24 cellular contexts compared by ENCODE assay signal in genomic region chr10:115049318-115049717, GRCh38.
"Had no signal": no experiment of that assay in that cellular context is flagged by ENCODE, and none has a peak within 500 bp of the region (broad histone marks: within the 10 kb centered on the region; RNA-seq: fewer than 3 reads in every experiment).

No MANE protein-coding gene starts in this region.

- H3K36me3 ChIP-seq: breast epithelium, lower lobe of right lung, neural progenitor cell, prostate gland, tibial nerve, uterus had no signal

- H3K36me3 Mint-ChIP-seq: activated naive CD4-positive, alpha-beta T cell treated with anti-CD3 and anti-CD28 coated beads, Interleukin-2, amount 10 ng/mL, durations not matched to agents 7 days and 5 days; neural progenitor cell had no signal

- H3K4me3 Mint-ChIP-seq: activated naive CD4-positive, alpha-beta T cell treated with anti-CD3 and anti-CD28 coated beads, Interleukin-2, amount 10 ng/mL, durations not matched to agents 7 days and 5 days; activated T-cell treated with anti-CD3 and anti-CD28 coated beads, Interleukin-2, amount 50 U/mL, for 4 hours; dendritic cell treated with granulocyte-macrophage colony-stimulating factor and Interleukin-4, amounts not matched to agents 40 ng/mL and 50 ng/mL, for 4 days; neural progenitor cell had no signal

- H3K27ac Mint-ChIP-seq: activated naive CD4-positive, alpha-beta T cell treated with anti-CD3 and anti-CD28 coated beads, Interleukin-2, amount 10 ng/mL, durations not matched to agents 7 days and 5 days; dendritic cell treated with granulocyte-macrophage colony-stimulating factor and Interleukin-4, amounts not matched to agents 40 ng/mL and 50 ng/mL, for 4 days; neural progenitor cell had no signal

- H3K9me3 Mint-ChIP-seq: activated naive CD4-positive, alpha-beta T cell treated with anti-CD3 and anti-CD28 coated beads, Interleukin-2, amount 10 ng/mL, durations not matched to agents 7 days and 5 days; activated T-cell treated with anti-CD3 and anti-CD28 coated beads, Interleukin-2, amount 50 U/mL, for 4 hours; dendritic cell treated with granulocyte-macrophage colony-stimulating factor and Interleukin-4, amounts not matched to agents 40 ng/mL and 50 ng/mL, for 4 days; neural progenitor cell had no signal

- H3K4me2 ChIP-seq: neural progenitor cell had no signal

- H3K9me3 ChIP-seq: breast epithelium, lower lobe of right lung, prostate gland, tibial nerve, uterus had no signal

- H3K27me3 Mint-ChIP-seq: activated naive CD4-positive, alpha-beta T cell treated with anti-CD3 and anti-CD28 coated beads, Interleukin-2, amount 10 ng/mL, durations not matched to agents 7 days and 5 days; dendritic cell treated with granulocyte-macrophage colony-stimulating factor and Interleukin-4, amounts not matched to agents 40 ng/mL and 50 ng/mL, for 4 days had no signal

- H3K9ac ChIP-seq: neural progenitor cell had no signal

- H3K27ac ChIP-seq: breast epithelium, lower lobe of right lung, neural progenitor cell, prostate gland, skin epidermis, tibial nerve, uterus had no signal

- H3K4me1 Mint-ChIP-seq: activated naive CD4-positive, alpha-beta T cell treated with anti-CD3 and anti-CD28 coated beads, Interleukin-2, amount 10 ng/mL, durations not matched to agents 7 days and 5 days had no signal

- H3K4me1 ChIP-seq: breast epithelium, lower lobe of right lung, prostate gland, tibial nerve, uterus had no signal

- H3K27me3 ChIP-seq: breast epithelium, neural progenitor cell, tibial nerve, uterus had no signal

- ATAC-seq: activated CD4-positive, CD25-positive, alpha-beta regulatory T cell treated with anti-CD3 and anti-CD28 coated beads, Interleukin-2, amount 50 U/mL, for 24 hours; activated T-cell treated with anti-CD3 and anti-CD28 coated beads, Interleukin-2, amount 50 U/mL, for 4 hours; left colon; lower lobe of right lung; right cardiac atrium; stimulated activated naive CD8-positive, alpha-beta T cell treated with anti-CD3 and anti-CD28 coated beads, Interleukin-15, Interleukin-2, amounts not matched to agents 100 U/mL and 50 U/mL, for 24 hours had no signal

- H3K4me3 ChIP-seq: breast epithelium, lower lobe of right lung, neural progenitor cell, prostate gland, skin epidermis, tibial nerve, uterus had no signal

- H2AFZ ChIP-seq: neural progenitor cell had no signal

- DNase-seq: activated CD4-positive, alpha-beta T cell treated with anti-CD3 and anti-CD28 coated beads, Interleukin-2, amount 50 U/mL, for 1 hour; activated CD8-positive, alpha-beta memory T cell treated with anti-CD3 and anti-CD28 coated beads, Interleukin-2, amount 50 U/mL, for 4 hours; activated naive CD4-positive, alpha-beta T cell treated with anti-CD3 and anti-CD28 coated beads, Interleukin-2, amount 10 ng/mL, durations not matched to agents 7 days and 5 days; activated T-cell treated with anti-CD3 and anti-CD28 coated beads, Interleukin-2, amount 50 U/mL, for 4 hours; aorta; effector CD8-positive, alpha-beta T cell; foreskin fibroblast; hippocampal formation; islet precursor cell; left colon; lower lobe of right lung; midbrain; right cardiac atrium; stimulated activated naive CD8-positive, alpha-beta T cell treated with anti-CD3 and anti-CD28 coated beads, Interleukin-15, Interleukin-2, amounts not matched to agents 100 U/mL and 50 U/mL, for 24 hours; substantia nigra; T1000; uterus had no signal
